ENCODE assay signal across 1 cellular context in genomic region chr12:52191841-52192791, GRCh38.
A peak's percentile ranks its signal among the peaks of the same experiment; 100 is the strongest.
TF ChIP-seq lines count a peak whose summit lies in the region.

Gene KRT80 (minus strand): TSS chr12:52192014. CDS start chr12:52191902, 112 bp downstream.

TF ChIP-seq in HepG2, 621 proteins besides CTCF, POLR2A, EP300 and RAD21 (continued from another document):
- TF ChIP-seq, protein P1, sequence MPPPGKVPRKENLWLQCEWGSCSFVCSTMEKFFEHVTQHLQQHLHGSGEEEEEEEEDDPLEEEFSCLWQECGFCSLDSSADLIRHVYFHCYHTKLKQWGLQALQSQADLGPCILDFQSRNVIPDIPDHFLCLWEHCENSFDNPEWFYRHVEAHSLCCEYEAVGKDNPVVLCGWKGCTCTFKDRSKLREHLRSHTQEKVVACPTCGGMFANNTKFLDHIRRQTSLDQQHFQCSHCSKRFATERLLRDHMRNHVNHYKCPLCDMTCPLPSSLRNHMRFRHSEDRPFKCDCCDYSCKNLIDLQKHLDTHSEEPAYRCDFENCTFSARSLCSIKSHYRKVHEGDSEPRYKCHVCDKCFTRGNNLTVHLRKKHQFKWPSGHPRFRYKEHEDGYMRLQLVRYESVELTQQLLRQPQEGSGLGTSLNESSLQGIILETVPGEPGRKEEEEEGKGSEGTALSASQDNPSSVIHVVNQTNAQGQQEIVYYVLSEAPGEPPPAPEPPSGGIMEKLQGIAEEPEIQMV (CRISPR knock-in tag; IDR thresholded peaks at IDR 0.05; ENCODE audit: low read depth) = no peak
- TF ChIP-seq KLF6 (CRISPR knock-in tag; IDR thresholded peaks at IDR 0.05) (no peak), ERF (CRISPR knock-in tag; IDR thresholded peaks at IDR 0.05) (no peak), ELF1 (CRISPR knock-in tag; IDR thresholded peaks at IDR 0.05) (no peak), GMEB2 (CRISPR knock-in tag; IDR thresholded peaks at IDR 0.05; ENCODE audit: low read depth) (no peak), FOXM1 (CRISPR knock-in tag; IDR thresholded peaks at IDR 0.05) (no peak), NR2F6 (IDR thresholded peaks at IDR 0.05) (no peak), NR2F6 (CRISPR knock-in tag; IDR thresholded peaks at IDR 0.05) (no peak), FOSL2 (CRISPR knock-in tag; IDR thresholded peaks at IDR 0.05) (peak; percentile 85), ZKSCAN1 (IDR thresholded peaks at IDR 0.05; ENCODE audit: low read length) (peak; percentile 57; the same call in 1 of the 2 replicates), GABPB1 (CRISPR knock-in tag; IDR thresholded peaks at IDR 0.05) (peak; percentile 53; the same call in 1 of the 2 replicates), GABPA (IDR thresholded peaks at IDR 0.05; ENCODE audit: low read depth, low read length) (no peak), GABPA (CRISPR knock-in tag; IDR thresholded peaks at IDR 0.05; ENCODE audit: low read depth) (no peak), EEA1 (CRISPR knock-in tag; IDR thresholded peaks at IDR 0.05; ENCODE audit: borderline replicate concordance) (no peak), SAP130 (CRISPR knock-in tag; IDR thresholded peaks at IDR 0.05; ENCODE audit: low read depth) (0 out of 2 replicates have a peak, but pooled peaks have one; percentile 16), DPF2 (CRISPR knock-in tag; IDR thresholded peaks at IDR 0.05; ENCODE audit: borderline replicate concordance, low read depth) (no peak), ZMAT3 (CRISPR knock-in tag; conservative IDR thresholded peaks at IDR 0.05) (no peak), ZNF20 (CRISPR knock-in tag; IDR thresholded peaks at IDR 0.05) (no peak), TEAD3 (CRISPR knock-in tag; optimal IDR thresholded peaks at IDR 0.05; ENCODE audit: borderline replicate concordance) (peak; percentile 55), JUN (CRISPR knock-in tag; IDR thresholded peaks at IDR 0.05) (0 out of 2 replicates have a peak, but pooled peaks have one; percentile 29)
- TF ChIP-seq, protein P2, sequence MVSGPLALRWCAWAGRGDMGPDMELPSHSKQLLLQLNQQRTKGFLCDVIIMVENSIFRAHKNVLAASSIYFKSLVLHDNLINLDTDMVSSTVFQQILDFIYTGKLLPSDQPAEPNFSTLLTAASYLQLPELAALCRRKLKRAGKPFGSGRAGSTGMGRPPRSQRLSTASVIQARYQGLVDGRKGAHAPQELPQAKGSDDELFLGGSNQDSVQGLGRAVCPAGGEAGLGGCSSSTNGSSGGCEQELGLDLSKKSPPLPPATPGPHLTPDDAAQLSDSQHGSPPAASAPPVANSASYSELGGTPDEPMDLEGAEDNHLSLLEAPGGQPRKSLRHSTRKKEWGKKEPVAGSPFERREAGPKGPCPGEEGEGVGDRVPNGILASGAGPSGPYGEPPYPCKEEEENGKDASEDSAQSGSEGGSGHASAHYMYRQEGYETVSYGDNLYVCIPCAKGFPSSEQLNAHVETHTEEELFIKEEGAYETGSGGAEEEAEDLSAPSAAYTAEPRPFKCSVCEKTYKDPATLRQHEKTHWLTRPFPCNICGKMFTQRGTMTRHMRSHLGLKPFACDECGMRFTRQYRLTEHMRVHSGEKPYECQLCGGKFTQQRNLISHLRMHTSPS (CRISPR knock-in tag; IDR thresholded peaks at IDR 0.05; ENCODE audit: low read depth) = peak; percentile 48; the same call in 1 of the 2 replicates
TF ChIP-seq in HepG2: peak in this region for 10.
